27 cellular contexts compared by ENCODE assay signal in genomic region chr2:139737659-139738058, GRCh38.
"Had no signal": no experiment of that assay in that cellular context is flagged by ENCODE, and none has a peak within 500 bp of the region (broad histone marks: within the 10 kb centered on the region; RNA-seq: fewer than 3 reads in every experiment).

No MANE protein-coding gene starts in this region.

- H3K27ac ChIP-seq: colonic mucosa, coronary artery, dorsolateral prefrontal cortex, epithelial cell of prostate, esophagus squamous epithelium, foreskin keratinocyte, gastrocnemius medialis, gastroesophageal sphincter, heart left ventricle, heart right ventricle had no signal

- ATAC-seq: effector memory CD8-positive, alpha-beta T cell; esophagus mucosa; foreskin keratinocyte; gastrocnemius medialis; gastroesophageal sphincter; heart left ventricle; heart right ventricle had no signal

- H3K9me3 ChIP-seq: colonic mucosa, gastrocnemius medialis, gastroesophageal sphincter had no signal

- H3K4me1 ChIP-seq: colonic mucosa, esophagus squamous epithelium, foreskin keratinocyte, gastrocnemius medialis, gastroesophageal sphincter, heart left ventricle, heart right ventricle had no signal

- H3K4me3 ChIP-seq: colonic mucosa, coronary artery, dorsolateral prefrontal cortex, esophagus squamous epithelium, gastrocnemius medialis, gastroesophageal sphincter, heart left ventricle, heart right ventricle had no signal

- H3K27me3 ChIP-seq: colonic mucosa, dorsolateral prefrontal cortex, esophagus squamous epithelium, foreskin keratinocyte, gastrocnemius medialis, gastroesophageal sphincter, heart left ventricle, heart right ventricle had no signal

- DNase-seq: colonic mucosa; cortex of kidney; dermis blood vessel endothelial cell; dorsolateral prefrontal cortex; effector CD4-positive, alpha-beta T cell; effector CD8-positive, alpha-beta T cell; effector memory CD4-positive, alpha-beta T cell; effector memory CD8-positive, alpha-beta T cell; endodermal cell; erythroblast; esophagus squamous epithelium; foreskin fibroblast; foreskin keratinocyte; foreskin melanocyte; gastrocnemius medialis; glutamatergic neuron; head of caudate nucleus; heart left ventricle; heart right ventricle had no signal

- H3K36me3 ChIP-seq: colonic mucosa, esophagus squamous epithelium, gastrocnemius medialis, gastroesophageal sphincter, heart left ventricle, heart right ventricle had no signal

- FAIRE-seq: colon, endometrium, endothelial cell of umbilical vein, frontal cortex had no signal
